Comparison of ENCODE assay signal across 21 cellular contexts in the genomic region with DNA sequence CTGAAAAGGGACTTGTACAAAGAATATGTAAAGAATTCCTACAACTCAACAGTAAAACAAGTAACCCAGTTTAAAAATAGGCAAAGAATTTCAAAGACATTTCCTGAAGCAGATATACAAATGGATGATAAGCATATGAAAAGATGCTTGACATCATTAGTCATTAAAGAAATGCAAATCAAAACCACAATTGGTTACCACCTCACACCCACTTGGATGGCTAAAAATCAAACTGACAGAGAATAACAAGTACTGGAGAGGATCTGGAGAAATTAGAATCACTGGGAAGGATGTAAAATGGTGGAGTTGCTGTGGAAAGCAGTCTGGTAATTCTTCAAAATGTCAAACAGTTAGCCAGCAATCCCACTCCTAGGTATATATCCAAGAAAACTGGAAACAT. TPM values are rescaled to one million over a fixed set of nuclear protein-coding genes. Genes with fewer than 3 reads are reported as not detected.
"Had no signal": no experiment of that assay in that cellular context is flagged by ENCODE, and none has a peak within 500 bp of the region (broad histone marks: within the 10 kb centered on the region; RNA-seq: fewer than 3 reads in every experiment).

No MANE protein-coding gene starts in this region.

- H3K9me3 Mint-ChIP-seq: activated CD4-positive, alpha-beta memory T cell treated with anti-CD3 and anti-CD28 coated beads, Interleukin-2, amount 10 ng/mL, durations not matched to agents 7 days and 5 days; activated T-cell treated with anti-CD3 and anti-CD28 coated beads, Interleukin-2, amount 50 U/mL, for 24 hours; effector memory CD8-positive, alpha-beta T cell; neural progenitor cell; stimulated activated effector memory CD8-positive, alpha-beta T cell treated with anti-CD3 and anti-CD28 coated beads, Interleukin-12 subunit alpha, Interleukin-12 subunit beta, amount 100 ng/mL, for 72 hours had no signal

- ATAC-seq: effector memory CD8-positive, alpha-beta T cell; gastroesophageal sphincter; heart right ventricle; pancreas; stimulated activated effector memory CD8-positive, alpha-beta T cell treated with anti-CD3 and anti-CD28 coated beads, Interleukin-12 subunit alpha, Interleukin-12 subunit beta, amount 100 ng/mL, for 72 hours had no signal

- DNase-seq: activated CD4-positive, alpha-beta memory T cell treated with anti-CD3 and anti-CD28 coated beads, Interleukin-2, amount 10 ng/mL, durations not matched to agents 7 days and 5 days; activated CD4-positive, alpha-beta T cell treated with anti-CD3 and anti-CD28 coated beads for 4 hours; activated effector memory CD4-positive, alpha-beta T cell treated with Interleukin-2 at 50 U/mL for 16 hours; activated naive CD4-positive, alpha-beta T cell treated with anti-CD3 and anti-CD28 coated beads, Interleukin-2, amount 50 U/mL, for 16 hours; activated T-cell treated with anti-CD3 and anti-CD28 coated beads, Interleukin-2, amount 50 U/mL, for 24 hours; adrenal gland; dermis blood vessel endothelial cell; effector memory CD8-positive, alpha-beta T cell; heart right ventricle; pancreas; T-helper 2 cell; thyroid gland had no signal

- H3K36me3 ChIP-seq: adrenal gland, gastroesophageal sphincter, heart right ventricle, neural progenitor cell, pancreas, thyroid gland had no signal

- H3K4me1 ChIP-seq: adrenal gland, gastroesophageal sphincter, heart right ventricle, neural progenitor cell, pancreas had no signal

- H3K27ac Mint-ChIP-seq: activated CD4-positive, alpha-beta memory T cell treated with anti-CD3 and anti-CD28 coated beads, Interleukin-2, amount 10 ng/mL, durations not matched to agents 7 days and 5 days; activated T-cell treated with anti-CD3 and anti-CD28 coated beads, Interleukin-2, amount 50 U/mL, for 24 hours; brain; effector memory CD8-positive, alpha-beta T cell; neural progenitor cell; stimulated activated effector memory CD8-positive, alpha-beta T cell treated with anti-CD3 and anti-CD28 coated beads, Interleukin-12 subunit alpha, Interleukin-12 subunit beta, amount 100 ng/mL, for 72 hours had no signal

- H3K36me3 Mint-ChIP-seq: brain; neural progenitor cell; stimulated activated effector memory CD8-positive, alpha-beta T cell treated with anti-CD3 and anti-CD28 coated beads, Interleukin-12 subunit alpha, Interleukin-12 subunit beta, amount 100 ng/mL, for 72 hours had no signal

- H3K4me3 ChIP-seq: adrenal gland, gastroesophageal sphincter, heart right ventricle, neural progenitor cell, pancreas, thyroid gland had no signal

- H3K4me3 Mint-ChIP-seq: activated CD4-positive, alpha-beta memory T cell treated with anti-CD3 and anti-CD28 coated beads, Interleukin-2, amount 10 ng/mL, durations not matched to agents 7 days and 5 days; activated T-cell treated with anti-CD3 and anti-CD28 coated beads, Interleukin-2, amount 50 U/mL, for 24 hours; brain; effector memory CD8-positive, alpha-beta T cell; neural progenitor cell; stimulated activated effector memory CD8-positive, alpha-beta T cell treated with anti-CD3 and anti-CD28 coated beads, Interleukin-12 subunit alpha, Interleukin-12 subunit beta, amount 100 ng/mL, for 72 hours had no signal

- H3K9me3 ChIP-seq: adrenal gland, gastroesophageal sphincter, heart right ventricle, pancreas, thyroid gland had no signal

- H3K27me3 ChIP-seq: thyroid gland had no signal

- H3K4me1 Mint-ChIP-seq: activated CD4-positive, alpha-beta memory T cell treated with anti-CD3 and anti-CD28 coated beads, Interleukin-2, amount 10 ng/mL, durations not matched to agents 7 days and 5 days; brain; neural progenitor cell; stimulated activated effector memory CD8-positive, alpha-beta T cell treated with anti-CD3 and anti-CD28 coated beads, Interleukin-12 subunit alpha, Interleukin-12 subunit beta, amount 100 ng/mL, for 72 hours had no signal

- H2AFZ ChIP-seq: neural progenitor cell had no signal

- H3K4me2 ChIP-seq: neural progenitor cell had no signal

- H3K27ac ChIP-seq: adrenal gland, epithelial cell of prostate, gastroesophageal sphincter, heart right ventricle, neural progenitor cell, pancreas, thyroid gland had no signal

- H3K9ac ChIP-seq: neural progenitor cell had no signal

RNA-seq across cellular contexts. Expression of gene FOXE1, which starts 12.5 kb away (rescaled TPM):
- total RNA-seq: activated CD4-positive, alpha-beta memory T cell treated with anti-CD3 and anti-CD28 coated beads, Interleukin-2, amount 10 ng/mL, durations not matched to agents 7 days and 5 days; chondrocyte; fibroblast of lung; heart right ventricle; lung microvascular endothelial cell; urinary bladder had no signal
- polyA plus RNA-seq: adrenal gland, heart right ventricle, urinary bladder had no signal
